12 cellular contexts compared by ENCODE assay signal in genomic region chr4:103098331-103098730, GRCh38. TPM values are rescaled to one million over a fixed set of nuclear protein-coding genes. Genes with fewer than 3 reads are reported as not detected.
DNase-seq lines count a peak whose midpoint lies in the region; ATAC-seq and TF ChIP-seq lines count a peak whose summit lies in the region.
"Had no signal": no experiment of that assay in that cellular context is flagged by ENCODE, and none has a peak within 500 bp of the region (broad histone marks: within the 10 kb centered on the region; RNA-seq: fewer than 3 reads in every experiment).

No MANE protein-coding gene starts in this region.

- H3K4me1 Mint-ChIP-seq in activated T-cell treated with anti-CD3 and anti-CD28 coated beads, Interleukin-2, amount 50 U/mL, for 4 hours (ENCODE audit: low read depth), result peaks cover 27% of the 10 kb centered on the region

- H3K36me3 ChIP-seq in muscle layer of colon (ENCODE audit: insufficient read depth, low read length) (no peaks in the 10 kb centered on the region), thymus (ENCODE audit: control insufficient read depth, insufficient read depth) (no peaks in the 10 kb centered on the region), WERI-Rb-1 (no peaks in the 10 kb centered on the region)
- H3K36me3 ChIP-seq: HAP-1 had no signal

- no peaks in the 10 kb centered on the region for H3K9me3 Mint-ChIP-seq in activated T-cell treated with anti-CD3 and anti-CD28 coated beads, Interleukin-2, amount 50 U/mL, for 4 hours

- no peaks in the 10 kb centered on the region for H3K27me3 Mint-ChIP-seq in activated T-cell treated with anti-CD3 and anti-CD28 coated beads, Interleukin-2, amount 50 U/mL, for 4 hours (ENCODE audit: low read depth)

- H3K4me1 ChIP-seq in muscle layer of colon (ENCODE audit: insufficient read depth, low read length) (peaks cover 16% of the 10 kb centered on the region), thymus (ENCODE audit: control insufficient read depth, insufficient read depth, low read length) (peaks cover 4% of the 10 kb centered on the region)

- WGBS in thymus, result 95% methylated on average over 9 of the region's 9 CpGs

- H3K27ac ChIP-seq in cingulate gyrus (ENCODE audit: low read depth, low read length) (peak overlapping the region; percentile 2), muscle layer of colon (ENCODE audit: low read depth, low read length) (peak overlapping the region; percentile 56), thymus (ENCODE audit: low read depth) (no peak overlapping the region), WERI-Rb-1 (no peak overlapping the region)

- H3K9me3 ChIP-seq in muscle layer of colon (ENCODE audit: low read length) (no peaks in the 10 kb centered on the region), thymus (ENCODE audit: control insufficient read depth) (no peaks in the 10 kb centered on the region), WERI-Rb-1 (ENCODE audit: severe bottlenecking) (no peaks in the 10 kb centered on the region)
- H3K9me3 ChIP-seq: HAP-1 had no signal

- TF ChIP-seq CTCF in WERI-Rb-1 (IDR thresholded peaks at IDR 0.05; ENCODE audit: low read depth, low read length), result no peak

- H3K36me3 Mint-ChIP-seq in activated T-cell treated with anti-CD3 and anti-CD28 coated beads, Interleukin-2, amount 50 U/mL, for 4 hours (ENCODE audit: insufficient read depth), result no peaks in the 10 kb centered on the region

- H3K27me3 ChIP-seq in muscle layer of colon (ENCODE audit: control insufficient read depth in 1 of 2, insufficient read depth in 2 of 2, low read length in 2 of 2) (no peaks in the 10 kb centered on the region), thymus (ENCODE audit: control insufficient read depth, insufficient read depth) (no peaks in the 10 kb centered on the region), WERI-Rb-1 (ENCODE audit: insufficient read depth, low read depth, severe bottlenecking) (no peaks in the 10 kb centered on the region)

- no peak for DNase-seq in activated T-cell treated with anti-CD3 and anti-CD28 coated beads, Interleukin-2, amount 50 U/mL, for 4 hours
- DNase-seq in activated T-cell treated with anti-CD3 and anti-CD28 coated beads for 4 hours, result no peak
- DNase-seq in WERI-Rb-1, result no peak
- no peak for DNase-seq in UCSD-AML1 (lab: John Stamatoyannopoulos, UW; ENCODE audit: unreplicated experiment)
- DNase-seq in DMS153 (lab: John Stamatoyannopoulos, UW), result no peak
- DNase-seq: NK-92 treated with Interleukin-12 subunit alpha and Interleukin-12 subunit beta, amount 100 ng/mL, for 24 hours had no signal

- peak overlapping the region; percentile 17 for H3K9ac ChIP-seq in muscle layer of colon (ENCODE audit: low read length)

- H3K4me3 ChIP-seq in muscle layer of colon (ENCODE audit: low read depth in 1 of 2, low read length in 2 of 2) (peak overlapping the region in 1 of 2 donors; percentile 51), thymus (ENCODE audit: low read length) (peak overlapping the region; percentile 59), WERI-Rb-1 (ENCODE audit: low read depth, low read length) (no peak overlapping the region)
- H3K4me3 ChIP-seq: K562 had no signal

- peak overlapping the region; percentile 5 for H3K4me3 Mint-ChIP-seq in activated T-cell treated with anti-CD3 and anti-CD28 coated beads, Interleukin-2, amount 50 U/mL, for 4 hours

- ATAC-seq in activated T-cell treated with anti-CD3 and anti-CD28 coated beads, Interleukin-2, amount 50 U/mL, for 4 hours, result no peak
- ATAC-seq: activated CD4-positive, CD25-positive, alpha-beta regulatory T cell treated with anti-CD3 and anti-CD28 coated beads, Interleukin-2, amount 50 U/mL, for 24 hours; K562 had no signal

RNA-seq across cellular contexts. Expression of gene BDH2, which starts 1.3 kb away (rescaled TPM):
- total RNA-seq in activated T-cell treated with anti-CD3 and anti-CD28 coated beads, Interleukin-2, amount 50 U/mL, for 4 hours, result 1 to 10 TPM; 6.7 to 9.0 (median 7.3) TPM
- 81.6 TPM for polyA plus RNA-seq in thymus

RNA-seq across cellular contexts. Expression of gene SLC9B2, which starts 21.8 kb away (rescaled TPM):
- total RNA-seq in activated T-cell treated with anti-CD3 and anti-CD28 coated beads, Interleukin-2, amount 50 U/mL, for 4 hours, result 10 to 100 TPM; 41.7 to 47.0 (median 44.4) TPM
- polyA plus RNA-seq in thymus, result 4.7 TPM

Comparison
In these comparisons a context has a peak if more than half of its experiments do, and no peak if none do; other contexts are left out.
1. H3K27ac ChIP-seq: peak in cingulate gyrus (single experiment) and muscle layer of colon (single experiment); none in thymus (single experiment) and WERI-Rb-1 (single experiment).